In the genomic region with DNA sequence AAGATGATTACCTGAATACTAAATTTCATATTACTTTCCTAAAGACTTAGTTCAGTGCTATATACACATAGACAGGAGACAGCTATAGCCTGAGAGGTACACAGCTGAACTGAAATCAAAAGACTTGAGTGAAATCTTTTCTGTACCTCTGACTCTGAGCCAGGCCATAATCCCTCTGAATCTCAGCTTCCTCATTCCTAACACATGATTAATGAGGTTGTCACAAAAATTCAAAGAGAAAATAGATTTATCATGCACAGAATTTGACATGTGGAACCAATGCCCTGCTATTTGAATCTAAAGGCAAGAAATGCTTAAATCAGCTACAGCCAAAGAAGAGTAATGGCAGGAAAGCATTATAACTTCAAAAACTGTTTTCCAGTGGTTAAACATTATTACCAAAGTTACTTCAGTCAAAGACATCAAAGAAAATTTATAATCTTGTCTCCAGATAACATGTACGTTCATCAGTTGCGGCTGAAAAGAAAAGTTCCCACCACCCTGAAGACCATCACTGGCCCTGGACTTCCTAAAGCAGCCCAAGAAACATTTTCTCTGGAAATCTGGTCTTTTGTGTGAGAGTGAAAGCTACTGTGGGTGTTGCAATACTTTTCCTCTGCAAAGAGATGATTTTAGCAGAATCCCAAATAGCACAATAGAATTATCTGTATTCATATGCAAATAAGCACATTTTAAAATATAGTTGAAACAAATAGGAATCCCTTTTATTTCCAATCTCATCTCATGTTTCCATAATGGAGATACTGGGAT, we compare ENCODE assay signal across 18 cellular contexts. TPM values are rescaled to one million over a fixed set of nuclear protein-coding genes. Genes with fewer than 3 reads are reported as not detected.
A peak's percentile ranks its signal among the peaks of the same experiment; 100 is the strongest.
DNase-seq lines count a peak whose midpoint lies in the region; ATAC-seq and TF ChIP-seq lines count a peak whose summit lies in the region.
"Had no signal": no experiment of that assay in that cellular context is flagged by ENCODE, and none has a peak within 500 bp of the region (broad histone marks: within the 10 kb centered on the region; RNA-seq: fewer than 3 reads in every experiment).

No MANE protein-coding gene starts in this region.

- no peaks in the 10 kb centered on the region for H3K79me2 ChIP-seq in ACC112 (ENCODE audit: control insufficient read depth, insufficient read depth, low read length, unreplicated experiment)

- H3K27me3 ChIP-seq in ACC112 (ENCODE audit: insufficient read depth, low read length) (no peaks in the 10 kb centered on the region), brain microvascular endothelial cell (replicated peaks) (no peaks in the 10 kb centered on the region)
- H3K27me3 ChIP-seq: uterus had no signal

- H3K4me3 ChIP-seq in ACC112 (ENCODE audit: low read depth, low read length): peak overlapping the region; percentile 4; the same call in 1 of the 2 replicates
- no peak overlapping the region for H3K4me3 ChIP-seq in brain microvascular endothelial cell (ENCODE audit: low read depth, low read length)
- H3K4me3 ChIP-seq: uterus had no signal

- no peak for TF ChIP-seq CTCF in brain microvascular endothelial cell (IDR thresholded peaks at IDR 0.05; ENCODE audit: low read depth, low read length, missing control alignments)

- intact Hi-C loops in left colon (cut with DNase I, micrococcal nuclease): no loop called here

- POLR2A ChIA-PET in activated CD8-positive, alpha-beta T cell treated with anti-CD3 and anti-CD28 coated beads, Interleukin-2, amount 10 ng/mL, durations not matched to agents 7 days and 5 days (lab: Charles Lee): no interaction called here

- no peak overlapping the region for H2AFZ ChIP-seq in ACC112 (ENCODE audit: low read length, unreplicated experiment)

- H3K4me3 Mint-ChIP-seq in activated CD8-positive, alpha-beta T cell treated with anti-CD3 and anti-CD28 coated beads, Interleukin-2, amount 10 ng/mL, durations not matched to agents 7 days and 5 days: no peak overlapping the region
- no peak overlapping the region for H3K4me3 Mint-ChIP-seq in natural killer cell treated with Interleukin-12 subunit alpha and Interleukin-12 subunit beta and Interleukin-15 and Interleukin-18, amount 100 ng/mL, for 72 hours
- H3K4me3 Mint-ChIP-seq: activated naive CD8-positive, alpha-beta T cell treated with anti-CD3 and anti-CD28 coated beads, Interleukin-2, amount 50 U/mL, for 24 hours; activated T-cell treated with anti-CD3 and anti-CD28 coated beads, Interleukin-2, amount 50 U/mL, for 24 hours; dendritic cell treated with granulocyte-macrophage colony-stimulating factor and Interleukin-4, amounts not matched to agents 40 ng/mL and 50 ng/mL, for 4 days; IgD-negative memory B cell had no signal

- H3K27ac ChIP-seq in ACC112 (ENCODE audit: low read depth, low read length): peak overlapping the region; percentile 1
- peak overlapping the region; percentile 12 for H3K27ac ChIP-seq in brain microvascular endothelial cell
- H3K27ac ChIP-seq: uterus had no signal

- peaks cover 9% of the 10 kb centered on the region for H3K27me3 Mint-ChIP-seq in activated CD8-positive, alpha-beta T cell treated with anti-CD3 and anti-CD28 coated beads, Interleukin-2, amount 10 ng/mL, durations not matched to agents 7 days and 5 days (ENCODE audit: low read depth)
- no peaks in the 10 kb centered on the region for H3K27me3 Mint-ChIP-seq in natural killer cell treated with Interleukin-12 subunit alpha and Interleukin-12 subunit beta and Interleukin-15 and Interleukin-18, amount 100 ng/mL, for 72 hours
- H3K27me3 Mint-ChIP-seq: activated naive CD8-positive, alpha-beta T cell treated with anti-CD3 and anti-CD28 coated beads, Interleukin-2, amount 50 U/mL, for 24 hours; activated T-cell treated with anti-CD3 and anti-CD28 coated beads, Interleukin-2, amount 50 U/mL, for 24 hours had no signal

- CTCF ChIA-PET in activated CD8-positive, alpha-beta T cell treated with anti-CD3 and anti-CD28 coated beads, Interleukin-2, amount 10 ng/mL, durations not matched to agents 7 days and 5 days (lab: Charles Lee): interaction anchor here (0.8 to 3.9 kb wide), 4 partner anchors 31 to 220 kb away, joined by 5 to 22 read pairs (median 8); no protein-coding TSS in a partner anchor

- ATAC-seq in left colon (peak; percentile 61), HG03571 (IDR thresholded peaks at IDR 0.05; ENCODE audit: unreplicated experiment) (no peak), GM18517 (IDR thresholded peaks at IDR 0.05; ENCODE audit: unreplicated experiment) (no peak)
- no peak for ATAC-seq in activated CD8-positive, alpha-beta T cell treated with anti-CD3 and anti-CD28 coated beads, Interleukin-2, amount 10 ng/mL, durations not matched to agents 7 days and 5 days
- ATAC-seq in natural killer cell treated with Interleukin-12 subunit alpha and Interleukin-12 subunit beta and Interleukin-15 and Interleukin-18, amount 100 ng/mL, for 72 hours: no peak
- ATAC-seq: activated naive CD8-positive, alpha-beta T cell treated with anti-CD3 and anti-CD28 coated beads, Interleukin-2, amount 50 U/mL, for 24 hours had no signal

- H3K4me1 ChIP-seq in ACC112 (ENCODE audit: control insufficient read depth, insufficient read depth, low read length, unreplicated experiment): peaks cover 28% of the 10 kb centered on the region
- H3K4me1 ChIP-seq: uterus had no signal

- no peaks in the 10 kb centered on the region for H3K36me3 Mint-ChIP-seq in activated CD8-positive, alpha-beta T cell treated with anti-CD3 and anti-CD28 coated beads, Interleukin-2, amount 10 ng/mL, durations not matched to agents 7 days and 5 days (ENCODE audit: low read depth)
- H3K36me3 Mint-ChIP-seq in natural killer cell treated with Interleukin-12 subunit alpha and Interleukin-12 subunit beta and Interleukin-15 and Interleukin-18, amount 100 ng/mL, for 72 hours: no peaks in the 10 kb centered on the region
- H3K36me3 Mint-ChIP-seq: IgD-negative memory B cell had no signal

- H3K4me1 Mint-ChIP-seq in activated CD8-positive, alpha-beta T cell treated with anti-CD3 and anti-CD28 coated beads, Interleukin-2, amount 10 ng/mL, durations not matched to agents 7 days and 5 days (ENCODE audit: low read depth): peaks cover 4% of the 10 kb centered on the region
- no peaks in the 10 kb centered on the region for H3K4me1 Mint-ChIP-seq in natural killer cell treated with Interleukin-12 subunit alpha and Interleukin-12 subunit beta and Interleukin-15 and Interleukin-18, amount 100 ng/mL, for 72 hours (ENCODE audit: low read depth in 2 of 2)

- in situ Hi-C loops in brain microvascular endothelial cell (cut with HindIII; ENCODE audit: low pct_ligation_motif_present, low sequenced_read_pairs): no loop called here

- no peaks in the 10 kb centered on the region for H3K36me3 ChIP-seq in ACC112 (ENCODE audit: insufficient read depth, low read length)
- no peaks in the 10 kb centered on the region for H3K36me3 ChIP-seq in brain microvascular endothelial cell (replicated peaks)
- H3K36me3 ChIP-seq: uterus had no signal

- DNase-seq in NCI-H226 (peak; percentile 62), brain microvascular endothelial cell (peak; percentile 43), left colon (no peak)
- DNase-seq in activated CD8-positive, alpha-beta T cell treated with anti-CD3 and anti-CD28 coated beads, Interleukin-2, amount 10 ng/mL, durations not matched to agents 7 days and 5 days: no peak
- no peak for DNase-seq in natural killer cell treated with Interleukin-12 subunit alpha and Interleukin-12 subunit beta and Interleukin-15 and Interleukin-18, amount 100 ng/mL, for 72 hours (ENCODE audit: low spot score)
- DNase-seq: activated CD4-positive, alpha-beta T cell treated with anti-CD3 and anti-CD28 coated beads for 48 hours; activated naive CD8-positive, alpha-beta T cell treated with anti-CD3 and anti-CD28 coated beads, Interleukin-2, amount 50 U/mL, for 24 hours; activated T-cell treated with anti-CD3 and anti-CD28 coated beads, Interleukin-2, amount 50 U/mL, for 24 hours; NCI-H1436 treated with DMSO at 0.1 percent for 48 hours; NCI-H446 treated with DMSO at 0.1 percent for 48 hours; occipital lobe; stimulated activated naive CD4-positive, alpha-beta T cell; uterus had no signal

- no peaks in the 10 kb centered on the region for H3K9me3 Mint-ChIP-seq in activated CD8-positive, alpha-beta T cell treated with anti-CD3 and anti-CD28 coated beads, Interleukin-2, amount 10 ng/mL, durations not matched to agents 7 days and 5 days (ENCODE audit: insufficient read depth)
- no peaks in the 10 kb centered on the region for H3K9me3 Mint-ChIP-seq in natural killer cell treated with Interleukin-12 subunit alpha and Interleukin-12 subunit beta and Interleukin-15 and Interleukin-18, amount 100 ng/mL, for 72 hours
- H3K9me3 Mint-ChIP-seq: activated naive CD8-positive, alpha-beta T cell treated with anti-CD3 and anti-CD28 coated beads, Interleukin-2, amount 50 U/mL, for 24 hours; activated T-cell treated with anti-CD3 and anti-CD28 coated beads, Interleukin-2, amount 50 U/mL, for 24 hours; dendritic cell treated with granulocyte-macrophage colony-stimulating factor and Interleukin-4, amounts not matched to agents 40 ng/mL and 50 ng/mL, for 4 days; IgD-negative memory B cell had no signal

- no peak overlapping the region for H3K27ac Mint-ChIP-seq in activated CD8-positive, alpha-beta T cell treated with anti-CD3 and anti-CD28 coated beads, Interleukin-2, amount 10 ng/mL, durations not matched to agents 7 days and 5 days
- H3K27ac Mint-ChIP-seq in natural killer cell treated with Interleukin-12 subunit alpha and Interleukin-12 subunit beta and Interleukin-15 and Interleukin-18, amount 100 ng/mL, for 72 hours: no peak overlapping the region
- H3K27ac Mint-ChIP-seq: activated naive CD8-positive, alpha-beta T cell treated with anti-CD3 and anti-CD28 coated beads, Interleukin-2, amount 50 U/mL, for 24 hours; activated T-cell treated with anti-CD3 and anti-CD28 coated beads, Interleukin-2, amount 50 U/mL, for 24 hours; dendritic cell treated with granulocyte-macrophage colony-stimulating factor and Interleukin-4, amounts not matched to agents 40 ng/mL and 50 ng/mL, for 4 days; IgD-negative memory B cell had no signal

RNA-seq across cellular contexts. Expression of a gene that starts 13.8 kb away (rescaled TPM):
- 1,000 to 10,000 TPM; 1,822 to 3,252 TPM for total RNA-seq in left colon
- total RNA-seq in activated CD8-positive, alpha-beta T cell treated with anti-CD3 and anti-CD28 coated beads, Interleukin-2, amount 10 ng/mL, durations not matched to agents 7 days and 5 days: 100 to 1,000 TPM; 203 to 204 TPM
- total RNA-seq in natural killer cell treated with Interleukin-12 subunit alpha and Interleukin-12 subunit beta and Interleukin-15 and Interleukin-18, amount 100 ng/mL, for 72 hours: 100 to 1,000 TPM; 208 to 285 TPM

Comparison
In these comparisons a context has a peak if more than half of its experiments do, and no peak if none do; other contexts are left out.
1. DNase-seq: peak in NCI-H226 (single experiment) and brain microvascular endothelial cell (single experiment); none in left colon (0 of 2), activated CD8-positive, alpha-beta T cell treated with anti-CD3 and anti-CD28 coated beads, Interleukin-2, amount 10 ng/mL, durations not matched to agents 7 days and 5 days (single experiment) and natural killer cell treated with Interleukin-12 subunit alpha and Interleukin-12 subunit beta and Interleukin-15 and Interleukin-18, amount 100 ng/mL, for 72 hours (single experiment).
2. RNA of a gene that starts 13.8 kb away (total RNA-seq): 1,822 to 3,252 TPM in left colon; 208 to 285 TPM in natural killer cell treated with Interleukin-12 subunit alpha and Interleukin-12 subunit beta and Interleukin-15 and Interleukin-18, amount 100 ng/mL, for 72 hours and 203 to 204 TPM in activated CD8-positive, alpha-beta T cell treated with anti-CD3 and anti-CD28 coated beads, Interleukin-2, amount 10 ng/mL, durations not matched to agents 7 days and 5 days; every median in the first group is over 4 times any median in the second.